1 cellular context compared by ENCODE assay signal in the genomic region with DNA sequence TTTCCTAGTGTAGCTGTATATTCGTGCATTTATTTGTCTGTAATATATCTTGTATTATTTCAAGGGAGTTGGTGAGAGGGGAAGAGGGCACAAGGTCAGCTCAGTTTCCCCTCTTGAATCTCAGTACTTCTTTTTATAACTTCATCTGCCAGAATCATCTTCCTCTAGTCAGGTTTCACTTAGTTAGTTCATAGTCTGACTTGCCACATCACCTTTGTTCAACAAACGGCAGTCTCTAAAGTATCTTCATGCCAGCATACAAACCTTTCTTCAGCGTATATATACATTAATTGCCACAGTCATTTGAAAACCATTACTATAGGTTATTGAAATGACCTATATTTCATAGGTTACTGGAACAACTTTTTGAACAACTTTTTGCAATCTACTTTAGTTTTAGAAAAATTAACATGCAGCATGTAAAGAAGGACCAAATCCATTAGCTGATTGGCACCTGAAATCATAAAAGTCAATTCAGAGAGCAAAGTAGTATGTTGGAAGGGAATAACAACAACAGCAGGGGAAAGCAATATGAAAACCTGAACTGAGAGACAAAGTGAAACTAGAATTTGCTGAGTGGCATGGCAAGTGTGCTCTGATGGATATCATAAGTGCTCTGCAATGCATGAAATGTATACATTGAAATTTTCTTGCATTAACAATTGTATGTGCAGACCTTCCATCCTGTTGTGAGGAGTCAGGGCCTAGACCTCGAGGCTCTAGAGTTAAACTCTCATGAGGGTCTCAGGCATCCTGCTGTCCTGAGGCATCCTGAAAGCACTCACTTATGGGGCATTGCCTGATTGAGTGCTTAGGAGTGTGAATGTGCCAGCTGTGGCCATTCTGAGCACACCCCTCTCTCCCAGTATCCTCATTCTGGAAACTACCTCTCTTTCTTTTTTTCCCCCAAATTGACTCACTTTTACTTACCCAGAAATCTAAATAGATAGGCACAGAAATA.
TF ChIP-seq lines count a peak whose summit lies in the region.

No MANE protein-coding gene starts in this region.

TF ChIP-seq in endothelial cell of umbilical vein, 7 proteins besides CTCF, POLR2A, EP300 and RAD21:
- TF ChIP-seq POLR2AphosphoS5 (IDR thresholded peaks at IDR 0.05; ENCODE audit: insufficient read depth, low read depth, low read length) = no peak
- TF ChIP-seq GATA2 (IDR thresholded peaks at IDR 0.05; ENCODE audit: insufficient read depth, insufficient read length, low read depth, low read length) = no peak
- no peak for TF ChIP-seq MYC (IDR thresholded peaks at IDR 0.05; ENCODE audit: low read depth, low read length)
